9 cellular contexts compared by ENCODE assay signal in the genomic region with DNA sequence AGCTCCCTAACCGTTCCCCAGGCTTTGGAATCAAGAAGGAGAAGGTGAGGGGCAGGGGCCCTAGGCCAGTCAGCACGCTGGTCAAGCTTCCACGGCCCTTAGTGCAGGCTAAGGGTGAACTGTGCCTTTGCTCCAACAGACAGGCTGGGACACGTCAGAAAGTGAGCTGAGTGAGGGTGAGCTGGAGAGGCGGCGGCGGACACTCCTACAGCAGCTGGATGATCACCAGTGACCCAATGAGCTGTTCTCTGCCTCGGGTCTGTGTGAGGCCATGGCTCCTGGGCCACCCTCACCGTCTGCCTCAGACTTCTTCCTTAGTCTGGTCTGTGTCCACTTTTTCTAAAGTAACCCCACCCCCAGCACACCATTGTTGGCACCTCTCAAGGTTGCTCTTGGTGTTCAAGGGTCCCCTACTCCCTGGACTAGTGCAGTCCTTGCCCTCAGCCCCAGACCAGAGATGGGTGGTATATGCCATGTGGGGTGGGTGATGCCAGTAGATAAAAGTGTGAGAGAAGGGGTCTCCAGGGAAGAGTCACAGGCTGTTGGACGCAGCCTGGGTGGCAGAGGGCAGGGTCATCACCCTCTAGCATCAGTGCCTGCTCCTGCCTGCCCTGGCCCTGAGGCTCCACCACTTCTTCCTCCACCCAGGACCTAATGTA. TPM values are rescaled to one million over a fixed set of nuclear protein-coding genes. Genes with fewer than 3 reads are reported as not detected.
DNase-seq lines count a peak whose midpoint lies in the region; ATAC-seq and TF ChIP-seq lines count a peak whose summit lies in the region.
"Had no signal": no experiment of that assay in that cellular context is flagged by ENCODE, and none has a peak within 500 bp of the region (broad histone marks: within the 10 kb centered on the region; RNA-seq: fewer than 3 reads in every experiment).

No MANE protein-coding gene starts in this region.

- POLR2A ChIA-PET in CD8-positive, alpha-beta T cell (lab: Charles Lee): interaction anchor here (1.2 to 2.4 kb wide), 5 partner anchors 19 to 98 kb away, joined by 4 to 11 read pairs (median 6); a partner anchor contains a TSS
- POLR2A ChIA-PET in PC-3 (lab: Charles Lee; ENCODE audit: unreplicated experiment): interaction anchor here (0.6 kb wide), 1 partner anchor 353 kb away, joined by 3 read pairs; no protein-coding TSS in a partner anchor

- H3K36me3 Mint-ChIP-seq in CD8-positive, alpha-beta T cell: peaks cover 46% of the 10 kb centered on the region
- H3K36me3 Mint-ChIP-seq in endothelial cell (ENCODE audit: low read depth, unreplicated experiment) (peaks cover 60% of the 10 kb centered on the region), neural progenitor cell (peaks cover 27% of the 10 kb centered on the region)

- H3K27me3 ChIP-seq in CD8-positive, alpha-beta T cell (ENCODE audit: insufficient read depth, low read length): no peaks in the 10 kb centered on the region
- no peaks in the 10 kb centered on the region for H3K27me3 ChIP-seq in PC-3 (ENCODE audit: low read length)
- H3K27me3 ChIP-seq in neural progenitor cell: no peaks in the 10 kb centered on the region
- no peaks in the 10 kb centered on the region for H3K27me3 ChIP-seq in prostate gland (replicated peaks; ENCODE audit: insufficient read depth)

- no peak overlapping the region for H3K4me3 ChIP-seq in CD8-positive, alpha-beta T cell (ENCODE audit: low read depth, low read length)
- no peak overlapping the region for H3K4me3 ChIP-seq in PC-3 (ENCODE audit: low read length)
- H3K4me3 ChIP-seq in neural progenitor cell: no peak overlapping the region
- H3K4me3 ChIP-seq in prostate gland: no peak overlapping the region

- no peak overlapping the region for H3K9ac ChIP-seq in PC-3 (ENCODE audit: low read length)
- H3K9ac ChIP-seq in neural progenitor cell: no peak overlapping the region

- H3K79me2 ChIP-seq in PC-3 (ENCODE audit: low read length) (no peaks in the 10 kb centered on the region), neural progenitor cell (ENCODE audit: low read depth) (no peaks in the 10 kb centered on the region)

- intact Hi-C loops in CD8-positive, alpha-beta T cell (cut with DNase I, micrococcal nuclease): loop anchor here (1.0 to 5.0 kb wide), 7 partner anchors 19 to 193 kb away; a partner anchor contains a TSS
- intact Hi-C loops in PC-3 (cut with micrococcal nuclease) (loop anchor here (1.0 kb wide), 2 partner anchors 63 to 134 kb away; a partner anchor contains a TSS), posterior cingulate gyrus (cut with DNase I) (loop anchor here (1.0 kb wide), 1 partner anchor 63 kb away; a partner anchor contains a TSS), prostate gland (cut with DNase I) (loop anchor here (1.0 kb wide), 1 partner anchor 63 kb away; a partner anchor contains a TSS)

- H3K27me3 Mint-ChIP-seq in CD8-positive, alpha-beta T cell (ENCODE audit: low read depth): no peaks in the 10 kb centered on the region
- peaks cover 36% of the 10 kb centered on the region for H3K27me3 Mint-ChIP-seq in endothelial cell (ENCODE audit: unreplicated experiment)
- H3K27me3 Mint-ChIP-seq in neural progenitor cell (ENCODE audit: insufficient read depth, low read depth): no peaks in the 10 kb centered on the region

- H3F3A ChIP-seq in PC-3 (ENCODE audit: low read length, unreplicated experiment) (no peaks in the 10 kb centered on the region), neural progenitor cell (ENCODE audit: low read depth) (peaks cover 6% of the 10 kb centered on the region)

- 35% methylated on average over 10 of the region's 10 CpGs for WGBS in prostate gland

- TF ChIP-seq POLR2A in prostate gland (IDR thresholded peaks at IDR 0.05): no peak

- H2AFZ ChIP-seq in PC-3 (ENCODE audit: low read length) (no peak overlapping the region), neural progenitor cell (replicated peaks) (no peak overlapping the region)

- peaks cover 14% of the 10 kb centered on the region for H3K4me1 ChIP-seq in CD8-positive, alpha-beta T cell (ENCODE audit: insufficient read depth, low read length)
- H3K4me1 ChIP-seq in PC-3 (ENCODE audit: insufficient read depth, low read length): peaks cover 4% of the 10 kb centered on the region; the same call in 1 of the 2 replicates
- no peaks in the 10 kb centered on the region for H3K4me1 ChIP-seq in neural progenitor cell
- no peaks in the 10 kb centered on the region for H3K4me1 ChIP-seq in prostate gland (replicated peaks)

- no peaks in the 10 kb centered on the region for H3K9me3 Mint-ChIP-seq in CD8-positive, alpha-beta T cell
- H3K9me3 Mint-ChIP-seq in endothelial cell (ENCODE audit: unreplicated experiment): no peaks in the 10 kb centered on the region
- no peaks in the 10 kb centered on the region for H3K9me3 Mint-ChIP-seq in neural progenitor cell

- H3K4me2 ChIP-seq in PC-3 (ENCODE audit: low read length): no peak overlapping the region
- H3K4me2 ChIP-seq in neural progenitor cell: no peak overlapping the region

- no peak for DNase-seq in CD8-positive, alpha-beta T cell
- DNase-seq in PC-3 (no peak), endothelial cell (ENCODE audit: low spot score) (no peak), neural progenitor cell (ENCODE audit: low spot score) (no peak), posterior cingulate gyrus (no peak), prostate gland (ENCODE audit: low spot score) (no peak)

- H3K9me3 ChIP-seq in CD8-positive, alpha-beta T cell (ENCODE audit: low read length): no peaks in the 10 kb centered on the region
- H3K9me3 ChIP-seq in PC-3 (ENCODE audit: low read length) (no peaks in the 10 kb centered on the region), neural progenitor cell (ENCODE audit: low read depth) (no peaks in the 10 kb centered on the region), prostate gland (no peaks in the 10 kb centered on the region)

- CTCF ChIA-PET in CD8-positive, alpha-beta T cell (lab: Charles Lee): interaction anchor here (0.9 to 19.5 kb wide), 24 partner anchors 10 to 312 kb away, joined by 3 to 493 read pairs (median 8); a partner anchor contains a TSS
- CTCF ChIA-PET in PC-3 (lab: Charles Lee): interaction anchor here (1.0 kb wide), 1 partner anchor 9 kb away, joined by 3 read pairs; no protein-coding TSS in a partner anchor

- no peaks in the 10 kb centered on the region for H3K9me2 ChIP-seq in PC-3 (replicated peaks; ENCODE audit: low read length)

- no peak overlapping the region for H3K4me3 Mint-ChIP-seq in CD8-positive, alpha-beta T cell
- H3K4me3 Mint-ChIP-seq in endothelial cell (ENCODE audit: unreplicated experiment) (peak overlapping the region; percentile 84), neural progenitor cell (no peak overlapping the region)

- peaks cover 38% of the 10 kb centered on the region for H3K4me1 Mint-ChIP-seq in CD8-positive, alpha-beta T cell (ENCODE audit: low read depth)
- H3K4me1 Mint-ChIP-seq in endothelial cell (ENCODE audit: unreplicated experiment) (peaks cover 74% of the 10 kb centered on the region), neural progenitor cell (peaks cover 3% of the 10 kb centered on the region)

- BruUV-seq in PC-3 (replicated peaks; lab: Mats Ljungman, UMichigan): TSS peak; percentile 20

- no peaks in the 10 kb centered on the region for H4K20me1 ChIP-seq in PC-3 (ENCODE audit: low read length)
- H4K20me1 ChIP-seq in neural progenitor cell (ENCODE audit: low read depth): no peaks in the 10 kb centered on the region

- peak; percentile 26 for ATAC-seq in CD8-positive, alpha-beta T cell
- ATAC-seq in PC-3 (no peak), GM19397 (IDR thresholded peaks at IDR 0.05; ENCODE audit: unreplicated experiment) (no peak), HG02759 (IDR thresholded peaks at IDR 0.05; ENCODE audit: unreplicated experiment) (no peak)

- no peaks in the 10 kb centered on the region for H3K36me3 ChIP-seq in CD8-positive, alpha-beta T cell (ENCODE audit: insufficient read depth, low read length)
- H3K36me3 ChIP-seq in PC-3 (ENCODE audit: low read depth, low read length): no peaks in the 10 kb centered on the region
- no peaks in the 10 kb centered on the region for H3K36me3 ChIP-seq in neural progenitor cell
- H3K36me3 ChIP-seq in prostate gland: peaks cover 0 to 5% of the 10 kb centered on the region in 2 donors

- peak overlapping the region; percentile 92 for H3K27ac Mint-ChIP-seq in CD8-positive, alpha-beta T cell
- peak overlapping the region; percentile 89 for H3K27ac Mint-ChIP-seq in endothelial cell (ENCODE audit: unreplicated experiment)
- H3K27ac Mint-ChIP-seq in neural progenitor cell: peak overlapping the region; percentile 44

- no peak overlapping the region for H3K27ac ChIP-seq in CD8-positive, alpha-beta T cell (ENCODE audit: low read depth, low read length)
- H3K27ac ChIP-seq in PC-3 (ENCODE audit: low read length): no peak overlapping the region
- H3K27ac ChIP-seq in neural progenitor cell: no peak overlapping the region
- H3K27ac ChIP-seq in prostate gland: peak overlapping the region in 1 of 2 donors; percentile 20

- no peak for TF ChIP-seq CTCF in CD8-positive, alpha-beta T cell (IDR thresholded peaks at IDR 0.05)
- TF ChIP-seq CTCF in PC-3 (conservative IDR thresholded peaks at IDR 0.05; ENCODE audit: low read depth, low read length) (no peak), endothelial cell (IDR thresholded peaks at IDR 0.05; ENCODE audit: unreplicated experiment) (no peak), neural progenitor cell (IDR thresholded peaks at IDR 0.05) (no peak), prostate gland (IDR thresholded peaks at IDR 0.05) (no peak)

RNA-seq across cellular contexts. Expression of a gene that starts 20.7 kb away (rescaled TPM):
- total RNA-seq in CD8-positive, alpha-beta T cell: 1 to 10 TPM; 3.4 to 4.2 TPM
- total RNA-seq in PC-3 (2014; rRNA removed): 16.2 and 17.7 TPM in 2 replicates
- 9.2 TPM for total RNA-seq in endothelial cell (ENCODE audit: unreplicated experiment)
- 18.1 and 30.5 TPM in 2 replicates for total RNA-seq in neural progenitor cell (ENCODE audit: low replicate concordance)
- total RNA-seq in prostate gland: 10 to 100 TPM; 13.9 to 31.1 TPM

RNA-seq across cellular contexts. Expression of a gene that starts 38.7 kb away (rescaled TPM):
- 1 to 10 TPM in 1 of 2 experiments, under 1 TPM in 1; 0.50 to 1.0 TPM for total RNA-seq in CD8-positive, alpha-beta T cell
- total RNA-seq in PC-3 (2014; rRNA removed): 0.80 and 1.1 TPM in 2 replicates
- total RNA-seq in endothelial cell (ENCODE audit: unreplicated experiment): 1.9 TPM
- total RNA-seq in neural progenitor cell (ENCODE audit: low replicate concordance): 0.25 TPM in 1 of 2 replicates, not detected in the other
- 1 to 10 TPM in 1 of 2 donors, under 1 TPM in 1; 0.23 to 10.0 TPM for total RNA-seq in prostate gland
- total RNA-seq: RPMI7951 had no signal
